ENCODE assay signal across 2 cellular contexts in the genomic region with DNA sequence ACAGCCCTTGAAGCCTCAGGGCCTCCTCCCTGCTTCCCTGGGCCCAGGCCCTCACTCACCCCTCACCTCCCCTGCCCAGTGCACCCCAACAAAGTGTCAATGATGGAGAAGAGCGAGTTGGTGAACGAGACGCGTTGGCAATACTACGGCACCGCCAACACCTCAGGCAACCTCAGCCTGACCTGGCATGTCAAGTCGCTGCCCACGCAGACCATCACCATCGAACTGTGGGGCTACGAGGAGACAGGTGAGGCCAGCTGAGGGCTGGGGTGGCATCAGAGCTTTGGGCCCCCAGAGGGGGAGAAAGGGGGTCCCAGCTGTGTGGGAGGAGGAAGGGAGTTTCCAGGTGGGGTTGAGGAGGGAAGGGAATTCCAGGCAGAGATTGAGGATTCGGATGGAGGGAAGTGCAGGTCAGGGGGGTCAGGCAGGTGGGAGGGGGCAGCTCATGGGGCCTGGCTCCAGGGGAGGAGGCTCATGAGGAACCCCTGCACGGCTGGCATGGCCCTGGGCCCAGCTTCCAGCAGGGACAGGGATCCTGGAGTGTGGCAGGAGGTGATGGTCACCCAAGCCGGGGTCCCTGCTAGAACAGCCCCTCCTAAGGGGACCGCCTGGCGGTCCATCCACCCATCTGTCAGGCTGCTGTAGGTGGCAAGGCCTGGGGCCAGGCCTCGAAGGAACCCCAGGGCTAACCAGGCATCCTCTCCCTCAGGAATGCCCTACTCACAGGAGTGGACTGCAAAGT.
TF ChIP-seq lines count a peak whose summit lies in the region.

No MANE protein-coding gene starts in this region.

TF ChIP-seq in SK-N-SH, 30 proteins besides CTCF, POLR2A, EP300 and RAD21 (continued from another document):
- TF ChIP-seq, protein P1, sequence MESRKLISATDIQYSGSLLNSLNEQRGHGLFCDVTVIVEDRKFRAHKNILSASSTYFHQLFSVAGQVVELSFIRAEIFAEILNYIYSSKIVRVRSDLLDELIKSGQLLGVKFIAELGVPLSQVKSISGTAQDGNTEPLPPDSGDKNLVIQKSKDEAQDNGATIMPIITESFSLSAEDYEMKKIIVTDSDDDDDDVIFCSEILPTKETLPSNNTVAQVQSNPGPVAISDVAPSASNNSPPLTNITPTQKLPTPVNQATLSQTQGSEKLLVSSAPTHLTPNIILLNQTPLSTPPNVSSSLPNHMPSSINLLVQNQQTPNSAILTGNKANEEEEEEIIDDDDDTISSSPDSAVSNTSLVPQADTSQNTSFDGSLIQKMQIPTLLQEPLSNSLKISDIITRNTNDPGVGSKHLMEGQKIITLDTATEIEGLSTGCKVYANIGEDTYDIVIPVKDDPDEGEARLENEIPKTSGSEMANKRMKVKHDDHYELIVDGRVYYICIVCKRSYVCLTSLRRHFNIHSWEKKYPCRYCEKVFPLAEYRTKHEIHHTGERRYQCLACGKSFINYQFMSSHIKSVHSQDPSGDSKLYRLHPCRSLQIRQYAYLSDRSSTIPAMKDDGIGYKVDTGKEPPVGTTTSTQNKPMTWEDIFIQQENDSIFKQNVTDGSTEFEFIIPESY (IDR thresholded peaks at IDR 0.05; ENCODE audit: borderline replicate concordance, low read depth): no peak
- TF ChIP-seq RXRA (IDR thresholded peaks at IDR 0.05; ENCODE audit: borderline replicate concordance, low read depth) (no peak), POLR2AphosphoS5 (IDR thresholded peaks at IDR 0.05; ENCODE audit: low read depth, low read length) (no peak), EZH2phosphoT487 (IDR thresholded peaks at IDR 0.05; ENCODE audit: borderline replicate concordance, low read depth) (no peak), ELF1 (IDR thresholded peaks at IDR 0.05) (no peak), JUND (IDR thresholded peaks at IDR 0.05) (no peak)
- TF ChIP-seq, protein P2, sequence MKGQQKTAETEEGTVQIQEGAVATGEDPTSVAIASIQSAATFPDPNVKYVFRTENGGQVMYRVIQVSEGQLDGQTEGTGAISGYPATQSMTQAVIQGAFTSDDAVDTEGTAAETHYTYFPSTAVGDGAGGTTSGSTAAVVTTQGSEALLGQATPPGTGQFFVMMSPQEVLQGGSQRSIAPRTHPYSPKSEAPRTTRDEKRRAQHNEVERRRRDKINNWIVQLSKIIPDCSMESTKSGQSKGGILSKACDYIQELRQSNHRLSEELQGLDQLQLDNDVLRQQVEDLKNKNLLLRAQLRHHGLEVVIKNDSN (IDR thresholded peaks at IDR 0.05; ENCODE audit: borderline replicate concordance, low read depth): no peak

TF ChIP-seq in SK-N-SH treated with all-trans-retinoic acid at 6 μM for 48 hours, 23 proteins besides CTCF, POLR2A, EP300 and RAD21 (continued from another document):
- TF ChIP-seq TCF4 (CRISPR knock-in tag; IDR thresholded peaks at IDR 0.05; ENCODE audit: borderline replicate concordance) (no peak), OSR1 (CRISPR knock-in tag; IDR thresholded peaks at IDR 0.05) (no peak), ARNTL (CRISPR knock-in tag; IDR thresholded peaks at IDR 0.05; ENCODE audit: borderline replicate concordance, low read depth) (no peak)
- TF ChIP-seq, protein P3, sequence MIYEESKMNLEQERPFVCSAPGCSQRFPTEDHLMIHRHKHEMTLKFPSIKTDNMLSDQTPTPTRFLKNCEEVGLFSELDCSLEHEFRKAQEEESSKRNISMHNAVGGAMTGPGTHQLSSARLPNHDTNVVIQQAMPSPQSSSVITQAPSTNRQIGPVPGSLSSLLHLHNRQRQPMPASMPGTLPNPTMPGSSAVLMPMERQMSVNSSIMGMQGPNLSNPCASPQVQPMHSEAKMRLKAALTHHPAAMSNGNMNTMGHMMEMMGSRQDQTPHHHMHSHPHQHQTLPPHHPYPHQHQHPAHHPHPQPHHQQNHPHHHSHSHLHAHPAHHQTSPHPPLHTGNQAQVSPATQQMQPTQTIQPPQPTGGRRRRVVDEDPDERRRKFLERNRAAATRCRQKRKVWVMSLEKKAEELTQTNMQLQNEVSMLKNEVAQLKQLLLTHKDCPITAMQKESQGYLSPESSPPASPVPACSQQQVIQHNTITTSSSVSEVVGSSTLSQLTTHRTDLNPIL (CRISPR knock-in tag; IDR thresholded peaks at IDR 0.05; ENCODE audit: low read depth): no peak
